18 cellular contexts compared by ENCODE assay signal in genomic region chr2:158989165-158989564, GRCh38.
"Had no signal": no experiment of that assay in that cellular context is flagged by ENCODE, and none has a peak within 500 bp of the region (broad histone marks: within the 10 kb centered on the region; RNA-seq: fewer than 3 reads in every experiment).

No MANE protein-coding gene starts in this region.

- H3K9ac ChIP-seq: neural progenitor cell had no signal

- H3K9me3 ChIP-seq: colonic mucosa, heart left ventricle, ovary, right atrium auricular region, stomach, thoracic aorta had no signal

- H3K9me3 Mint-ChIP-seq: natural killer cell, type B pancreatic cell had no signal

- H3K4me3 Mint-ChIP-seq: natural killer cell, neural progenitor cell, type B pancreatic cell had no signal

- ATAC-seq: heart left ventricle, natural killer cell had no signal

- H3K4me1 Mint-ChIP-seq: natural killer cell had no signal

- H3K27ac ChIP-seq: colonic mucosa, heart left ventricle, neural progenitor cell, ovary, right atrium auricular region, stomach, thoracic aorta had no signal

- DNase-seq: colonic mucosa; dermis blood vessel endothelial cell; erythroblast; foreskin melanocyte; heart left ventricle; hypothalamus; kidney glomerular epithelial cell; natural killer cell; ovary; small intestine; stimulated activated CD4-positive, alpha-beta T cell treated with anti-CD3 and anti-CD28 coated beads, Interleukin-12 subunit alpha, Interleukin-12 subunit beta, amount 100 ng/mL, for 4 hours; stimulated activated naive CD4-positive, alpha-beta T cell; stomach; substantia nigra had no signal

- H3K4me3 ChIP-seq: colonic mucosa, heart left ventricle, neural progenitor cell, ovary, right atrium auricular region, stomach, thoracic aorta had no signal

- H2AFZ ChIP-seq: neural progenitor cell had no signal

- H3K36me3 ChIP-seq: colonic mucosa, heart left ventricle, neural progenitor cell, ovary, right atrium auricular region, stomach, thoracic aorta had no signal

- H3K27ac Mint-ChIP-seq: natural killer cell, neural progenitor cell, type B pancreatic cell had no signal

- H3K4me1 ChIP-seq: colonic mucosa, neural progenitor cell had no signal

- H3K27me3 ChIP-seq: colonic mucosa, heart left ventricle, neural progenitor cell, ovary, right atrium auricular region, stomach had no signal

- H3K36me3 Mint-ChIP-seq: natural killer cell, neural progenitor cell had no signal

- H3K4me2 ChIP-seq: neural progenitor cell had no signal

- H3K27me3 Mint-ChIP-seq: type B pancreatic cell had no signal
